In genomic region chr2:194985258-194985657, GRCh38 we compare ENCODE assay signal across 23 cellular contexts.
DNase-seq lines count a peak whose midpoint lies in the region; ATAC-seq, FAIRE-seq and TF ChIP-seq lines count a peak whose summit lies in the region.
"Had no signal": no experiment of that assay in that cellular context is flagged by ENCODE, and none has a peak within 500 bp of the region (broad histone marks: within the 10 kb centered on the region; RNA-seq: fewer than 3 reads in every experiment).

No MANE protein-coding gene starts in this region.

- H4K20me1 ChIP-seq in HepG2 (ENCODE audit: insufficient read depth, low read length) (no peaks in the 10 kb centered on the region), K562 (replicated peaks; ENCODE audit: control insufficient read depth, insufficient read depth, low read length) (no peaks in the 10 kb centered on the region)
- H4K20me1 ChIP-seq: BLaER1 treated with 17β-estradiol and CSF1 and Interleukin-3, amounts not matched to agents 10 nM and 100 nM had no signal

- no peaks in the 10 kb centered on the region for H3K79me2 ChIP-seq in HepG2 (ENCODE audit: insufficient read depth, low read length)
- H3K79me2 ChIP-seq in K562 (ENCODE audit: control insufficient read depth, insufficient read depth, low read length): no peaks in the 10 kb centered on the region

- POLR2A ChIA-PET in HepG2 (lab: Yijun Ruan, JAX) (no interaction called here), K562 (lab: Yijun Ruan, JAX) (no interaction called here)

- H3K36me3 ChIP-seq in HepG2 (replicated peaks in 1 of 2; ENCODE audit: control insufficient read depth in 1 of 2, insufficient read depth in 2 of 2, low read length in 2 of 2) (no peaks in the 10 kb centered on the region), right lobe of liver (no peaks in the 10 kb centered on the region), K562 (ENCODE audit: control insufficient read depth, insufficient read depth, low read length) (no peaks in the 10 kb centered on the region)
- H3K36me3 ChIP-seq: BLaER1 treated with 17β-estradiol and CSF1 and Interleukin-3, amounts not matched to agents 10 nM and 100 nM had no signal

- 2% methylated on average over 1 of the region's 1 CpG for WGBS in HepG2 (ENCODE audit: low lambda C conversion rate)
- WGBS in right lobe of liver (ENCODE audit: insufficient coverage, low coverage, low lambda C conversion rate, missing lambda C conversion rate): 42% methylated on average over 1 of the region's 1 CpG
- 0% methylated on average over 1 of the region's 1 CpG for WGBS in K562 (ENCODE audit: insufficient coverage, low coverage, missing lambda C conversion rate)

- no peak overlapping the region for H3K9ac ChIP-seq in HepG2 (ENCODE audit: insufficient read depth, low read depth, low read length)
- H3K9ac ChIP-seq in K562 (ENCODE audit: insufficient read depth in 1 of 2, low read depth in 2 of 2, low read length in 2 of 2): no peak overlapping the region
- H3K9ac ChIP-seq: BLaER1 treated with 17β-estradiol and CSF1 and Interleukin-3, amounts not matched to agents 10 nM and 100 nM had no signal

- peaks cover 84% of the 10 kb centered on the region for H3K9me3 ChIP-seq in HepG2 (ENCODE audit: low read length)
- H3K9me3 ChIP-seq in right lobe of liver: no peaks in the 10 kb centered on the region
- H3K9me3 ChIP-seq in K562 (replicated peaks; ENCODE audit: control insufficient read depth, insufficient read depth, low read depth, low read length): no peaks in the 10 kb centered on the region

- H3K4me3 ChIP-seq in HepG2 (replicated peaks in 1 of 3; ENCODE audit: insufficient read depth in 1 of 3, low read depth in 2 of 3, low read length in 3 of 3): no peak overlapping the region
- no peak overlapping the region for H3K4me3 ChIP-seq in right lobe of liver
- H3K4me3 ChIP-seq in K562: no peak overlapping the region
- H3K4me3 ChIP-seq: A549; BLaER1 treated with 17β-estradiol and CSF1 and Interleukin-3, amounts not matched to agents 10 nM and 100 nM had no signal

- no peak for TF ChIP-seq RAD21 in HepG2 (CRISPR knock-in tag; IDR thresholded peaks at IDR 0.05)
- TF ChIP-seq RAD21 in K562 (CRISPR knock-in tag; conservative IDR thresholded peaks at IDR 0.05 in 1 of 2, IDR thresholded peaks at IDR 0.05 in 1 of 2): no peak

- TF ChIP-seq POLR2A in HepG2 (IDR thresholded peaks at IDR 0.05; ENCODE audit: insufficient read depth in 1 of 2, low read depth in 2 of 2, low read length in 2 of 2) (no peak), right lobe of liver (IDR thresholded peaks at IDR 0.05) (no peak), K562 (conservative IDR thresholded peaks at IDR 0.05) (no peak)

- TF ChIP-seq CTCF in HepG2 (CRISPR knock-in tag; IDR thresholded peaks at IDR 0.05) (no peak), right lobe of liver (IDR thresholded peaks at IDR 0.05) (no peak), K562 (IDR thresholded peaks at IDR 0.05 in 2 of 3, conservative IDR thresholded peaks at IDR 0.05 in 1 of 3; ENCODE audit: insufficient read depth in 2 of 3, low read depth in 1 of 3, low read length in 3 of 3) (no peak)

- H3K4me1 ChIP-seq in HepG2 (ENCODE audit: insufficient read depth, low read length) (no peaks in the 10 kb centered on the region), right lobe of liver (no peaks in the 10 kb centered on the region), K562 (replicated peaks in 1 of 2; ENCODE audit: control insufficient read depth in 2 of 2, insufficient read depth in 2 of 2, low read length in 2 of 2) (no peaks in the 10 kb centered on the region)
- H3K4me1 ChIP-seq: A549; BLaER1 treated with 17β-estradiol and CSF1 and Interleukin-3, amounts not matched to agents 10 nM and 100 nM; Caco-2 had no signal

- in situ Hi-C loops in HepG2 (cut with HindIII; ENCODE audit: extremely low pct_ligation_motif_present, low pct_unique_long_range_greater_than_20kb) (no loop called here), KBM-7 (cut with MboI; ENCODE audit: low pct_unique_long_range_greater_than_20kb, low sequenced_read_pairs) (no loop called here), K562 (cut with MboI) (no loop called here)

- CTCF ChIA-PET in HepG2 (lab: Yijun Ruan, JAX; ENCODE audit: low intra/inter-chr PET ratio, low total read pairs) (no interaction called here), K562 (lab: Yijun Ruan, JAX; ENCODE audit: low intra/inter-chr PET ratio) (no interaction called here)

- H3K27ac ChIP-seq in HepG2 (ENCODE audit: extremely low read length, insufficient read depth, low read length) (no peak overlapping the region), right lobe of liver (no peak overlapping the region), K562 (ENCODE audit: extremely low read depth, low read depth, low read length) (no peak overlapping the region)
- H3K27ac ChIP-seq: 22Rv1; A549; BLaER1 treated with 17β-estradiol and CSF1 and Interleukin-3, amounts not matched to agents 10 nM and 100 nM; C4-2B had no signal

- BruUV-seq in HepG2 (replicated peaks; lab: Mats Ljungman, UMichigan) (no TSS peak), K562 (replicated peaks; lab: Mats Ljungman, UMichigan) (no TSS peak)

- H2AFZ ChIP-seq in HepG2 (ENCODE audit: low read length): no peak overlapping the region
- no peak overlapping the region for H2AFZ ChIP-seq in K562 (ENCODE audit: low read depth, low read length)

- H3K4me2 ChIP-seq in HepG2 (ENCODE audit: low read depth, low read length): no peak overlapping the region
- no peak overlapping the region for H3K4me2 ChIP-seq in K562 (ENCODE audit: insufficient read depth, low read length)
- H3K4me2 ChIP-seq: A549; BLaER1 treated with 17β-estradiol and CSF1 and Interleukin-3, amounts not matched to agents 10 nM and 100 nM had no signal

- FAIRE-seq in HepG2 (lab: Jason Lieb, UNC) (no peak), K562 (lab: Jason Lieb, UNC) (no peak)
- FAIRE-seq: A549, GM12891, GM19239 had no signal

- ATAC-seq in HepG2 (no peak), right lobe of liver (no peak), K562 (no peak)
- ATAC-seq: A549; CD8-positive, alpha-beta T cell had no signal

- no peak for TF ChIP-seq EP300 in HepG2 (IDR thresholded peaks at IDR 0.05; ENCODE audit: low read depth in 2 of 2, low read length in 2 of 2)
- no peak for TF ChIP-seq EP300 in HepG2 (CRISPR knock-in tag; IDR thresholded peaks at IDR 0.05; ENCODE audit: borderline replicate concordance)
- no peak for TF ChIP-seq EP300 in K562 (IDR thresholded peaks at IDR 0.05; ENCODE audit: low read length)

- H3K27me3 ChIP-seq in HepG2 (ENCODE audit: control insufficient read depth in 1 of 2, insufficient read depth in 2 of 2, low read length in 2 of 2) (no peaks in the 10 kb centered on the region), right lobe of liver (no peaks in the 10 kb centered on the region), K562 (ENCODE audit: control insufficient read depth in 2 of 2, insufficient read depth in 2 of 2, low read length in 2 of 2) (no peaks in the 10 kb centered on the region)
- H3K27me3 ChIP-seq: BLaER1 treated with 17β-estradiol and CSF1 and Interleukin-3, amounts not matched to agents 10 nM and 100 nM had no signal

- DNase-seq in HepG2 (ENCODE audit: low spot score) (no peak), right lobe of liver (no peak), KBM-7 (peak; percentile 7), K562 (ENCODE audit: extremely low read depth in 1 of 4, low spot score in 3 of 4) (no peak), HPDE6-E6E7 (ENCODE audit: extremely low spot score) (no peak), NCI-H748 treated with DMSO at 0.1 percent for 48 hours (lab: John Stamatoyannopoulos, UW) (no peak)
- DNase-seq: AML-193; Caco-2; CD4-positive, alpha-beta T cell; CD8-positive, alpha-beta T cell; DMS 273 treated with DMSO at 0.1 percent for 48 hours; DMS153; DMS53; DMS79; DND-41; EL; GDM1 had no signal

- intact Hi-C loops in HepG2 (cut with micrococcal nuclease; ENCODE audit: unreplicated experiment): no loop called here
- intact Hi-C loops in right lobe of liver (cut with DNase I): no loop called here
- intact Hi-C loops in K562 (cut with micrococcal nuclease): no loop called here

- no peaks in the 10 kb centered on the region for H3K9me1 ChIP-seq in K562 (ENCODE audit: control insufficient read depth, insufficient read depth, low read length)

TF ChIP-seq in HepG2, 621 proteins besides CTCF, POLR2A, EP300 and RAD21:
- TF ChIP-seq ZNF160 (CRISPR knock-in tag; IDR thresholded peaks at IDR 0.05): peak; percentile 63; the same call in 1 of the 2 replicates
- no peak for TF ChIP-seq ZNF703 (CRISPR knock-in tag; IDR thresholded peaks at IDR 0.05; ENCODE audit: borderline replicate concordance)

TF ChIP-seq in K562, 482 proteins besides CTCF, POLR2A, EP300 and RAD21:
- TF ChIP-seq SIN3B (IDR thresholded peaks at IDR 0.05; ENCODE audit: low read depth): no peak
- 0 out of 2 replicates have a peak, but pooled peaks have one; percentile 27 for TF ChIP-seq TRIM28 (IDR thresholded peaks at IDR 0.05)
